In the genomic region with DNA sequence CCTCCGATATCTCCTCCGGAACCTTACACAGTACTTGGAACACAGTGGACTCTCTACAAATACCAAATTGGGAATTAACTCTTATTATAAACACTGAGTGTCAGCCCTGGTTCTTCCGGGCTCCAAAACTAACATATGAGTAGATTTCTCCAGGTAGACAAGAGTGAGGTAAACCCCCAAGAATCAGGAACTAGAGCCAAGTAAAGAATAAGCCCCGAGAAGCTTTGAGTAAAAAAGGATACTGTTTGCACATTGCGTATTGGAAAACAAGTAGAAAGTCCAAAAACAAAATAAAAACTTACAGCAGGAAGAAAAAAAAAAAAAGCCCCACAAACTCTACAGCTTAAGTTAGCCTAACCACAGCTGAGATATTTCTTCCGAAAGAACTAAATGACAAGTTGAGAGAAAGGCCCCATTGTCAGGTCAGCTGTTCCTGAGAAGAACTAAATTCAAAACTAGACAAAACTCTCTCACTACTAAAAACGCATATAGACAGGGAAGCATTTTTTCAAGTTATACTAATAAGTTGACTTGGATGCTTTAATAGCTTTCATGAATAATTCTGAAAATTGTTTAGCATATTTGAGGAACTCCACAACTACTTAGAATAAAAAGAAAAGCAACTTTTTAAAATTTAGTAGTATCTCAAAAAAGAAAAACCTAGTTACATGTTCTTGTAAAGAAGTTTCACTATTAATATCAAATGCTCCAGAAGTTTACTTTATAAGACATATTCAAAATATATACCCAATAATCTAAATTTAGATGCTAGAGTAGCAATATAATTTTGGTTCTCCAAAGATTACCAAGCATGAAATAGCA, we compare ENCODE assay signal across 11 cellular contexts. TPM values are rescaled to one million over a fixed set of nuclear protein-coding genes. Genes with fewer than 3 reads are reported as not detected.
DNase-seq lines count a peak whose midpoint lies in the region; ATAC-seq and TF ChIP-seq lines count a peak whose summit lies in the region.
"Had no signal": no experiment of that assay in that cellular context is flagged by ENCODE, and none has a peak within 500 bp of the region (broad histone marks: within the 10 kb centered on the region; RNA-seq: fewer than 3 reads in every experiment).

No MANE protein-coding gene starts in this region.

- no peaks in the 10 kb centered on the region for H3F3A ChIP-seq in SK-N-SH (replicated peaks; ENCODE audit: insufficient read depth)

- H3K4me3 ChIP-seq in SK-N-SH (ENCODE audit: low read depth in 2 of 2, low read length in 1 of 2), result no peak overlapping the region
- H3K4me3 ChIP-seq in sigmoid colon, result no peak overlapping the region

- no peaks in the 10 kb centered on the region for H3K27me3 ChIP-seq in SK-N-SH (ENCODE audit: insufficient read depth)
- no peaks in the 10 kb centered on the region for H3K27me3 ChIP-seq in sigmoid colon

- POLR2A ChIA-PET in SK-N-SH (lab: Yijun Ruan, JAX), result interaction anchor here (2.1 kb wide), 1 partner anchor 13 kb away, joined by 6 read pairs; no protein-coding TSS in a partner anchor

- TF ChIP-seq POLR2A in sigmoid colon (IDR thresholded peaks at IDR 0.05), result no peak

- no peaks in the 10 kb centered on the region for H3K9me2 ChIP-seq in SK-N-SH

- H4K20me1 ChIP-seq in SK-N-SH (ENCODE audit: insufficient read depth), result no peaks in the 10 kb centered on the region

- no peaks in the 10 kb centered on the region for H3K79me2 ChIP-seq in SK-N-SH (ENCODE audit: insufficient read depth)

- CTCF ChIA-PET in SK-N-SH (lab: Yijun Ruan, JAX), result interaction anchor here (1.1 to 2.2 kb wide), 5 partner anchors 13 to 128 kb away, joined by 3 to 8 read pairs (median 3); no protein-coding TSS in a partner anchor

- H3K9ac ChIP-seq in SK-N-SH, result no peak overlapping the region

- DNase-seq in SK-N-SH (no peak), RPMI7951 (ENCODE audit: low read depth) (peak; percentile 10), sigmoid colon (no peak), NCI-H524 treated with DMSO at 0.1 percent for 48 hours (lab: John Stamatoyannopoulos, UW) (no peak), GM03348 (ENCODE audit: low spot score) (no peak)
- DNase-seq in activated CD4-positive, alpha-beta T cell treated with anti-CD3 and anti-CD28 coated beads, Interleukin-2, amount 50 U/mL, for 48 hours, result no peak
- DNase-seq: activated naive CD4-positive, alpha-beta T cell treated with anti-CD3 and anti-CD28 coated beads, Interleukin-2, amount 50 U/mL, for 16 hours; NCI-H774 had no signal

- H3K27ac ChIP-seq in SK-N-SH (ENCODE audit: low read depth in 2 of 2, low read length in 1 of 2) (no peak overlapping the region), sigmoid colon (peak overlapping the region in 3 of 4 donors; percentile 13 to 82 (median 45))
- H3K27ac ChIP-seq: 22Rv1 had no signal

- no peaks in the 10 kb centered on the region for H3K9me3 ChIP-seq in SK-N-SH
- H3K9me3 ChIP-seq in sigmoid colon, result no peaks in the 10 kb centered on the region

- WGBS in SK-N-SH (ENCODE audit: low lambda C conversion rate), result 91% methylated on average over 7 of the region's 7 CpGs
- WGBS in sigmoid colon, 2 donors, result 75 to 86% methylated on average over 7 of the region's 7 CpGs

- ATAC-seq in SK-N-SH treated with all-trans-retinoic acid at 6 μM for 48 hours (no peak), GM21723 (IDR thresholded peaks at IDR 0.05; ENCODE audit: unreplicated experiment) (peak; percentile 45)

- no peak for TF ChIP-seq EP300 in SK-N-SH (IDR thresholded peaks at IDR 0.05; ENCODE audit: borderline replicate concordance in 1 of 2, low read depth in 1 of 2, low read length in 1 of 2)
- no peak for TF ChIP-seq EP300 in sigmoid colon (IDR thresholded peaks at IDR 0.05)

- TF ChIP-seq CTCF in SK-N-SH (IDR thresholded peaks at IDR 0.05), result no peak
- no peak for TF ChIP-seq CTCF in sigmoid colon (IDR thresholded peaks at IDR 0.05)

- H3K4me1 ChIP-seq in SK-N-SH (ENCODE audit: control insufficient read depth in 1 of 2, insufficient read depth in 2 of 2, low read depth in 1 of 2, low read length in 1 of 2) (peaks cover 0 to 3% of the 10 kb centered on the region in 2 experiments; a peak in 1 of 4 replicates), sigmoid colon (peaks cover 0 to 31% (median 20%) of the 10 kb centered on the region in 4 donors)

- H3K4me2 ChIP-seq in SK-N-SH, result no peak overlapping the region

- intact Hi-C loops in sigmoid colon (cut with DNase I), result loop anchor here (10.0 kb wide), 2 partner anchors 232 to 302 kb away; partner anchors contain the start of genes KCNG3 and MTA3

- H2AFZ ChIP-seq in SK-N-SH (ENCODE audit: low read depth), result peak overlapping the region; percentile 1; the same call in 1 of the 2 replicates

- no peak for TF ChIP-seq RAD21 in SK-N-SH (IDR thresholded peaks at IDR 0.05; ENCODE audit: low read length)

- H3K36me3 ChIP-seq in SK-N-SH (replicated peaks in 1 of 2; ENCODE audit: control insufficient read depth in 1 of 2, insufficient read depth in 2 of 2, low read length in 1 of 2) (no peaks in the 10 kb centered on the region), sigmoid colon (no peaks in the 10 kb centered on the region)

TF ChIP-seq in SK-N-SH, 30 proteins besides CTCF, POLR2A, EP300 and RAD21 (continues in another document):
- TF ChIP-seq, protein P1, sequence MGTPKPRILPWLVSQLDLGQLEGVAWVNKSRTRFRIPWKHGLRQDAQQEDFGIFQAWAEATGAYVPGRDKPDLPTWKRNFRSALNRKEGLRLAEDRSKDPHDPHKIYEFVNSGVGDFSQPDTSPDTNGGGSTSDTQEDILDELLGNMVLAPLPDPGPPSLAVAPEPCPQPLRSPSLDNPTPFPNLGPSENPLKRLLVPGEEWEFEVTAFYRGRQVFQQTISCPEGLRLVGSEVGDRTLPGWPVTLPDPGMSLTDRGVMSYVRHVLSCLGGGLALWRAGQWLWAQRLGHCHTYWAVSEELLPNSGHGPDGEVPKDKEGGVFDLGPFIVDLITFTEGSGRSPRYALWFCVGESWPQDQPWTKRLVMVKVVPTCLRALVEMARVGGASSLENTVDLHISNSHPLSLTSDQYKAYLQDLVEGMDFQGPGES (IDR thresholded peaks at IDR 0.05; ENCODE audit: low read depth, low read length), result no peak
- TF ChIP-seq MXI1 (IDR thresholded peaks at IDR 0.05; ENCODE audit: low read depth, low read length) (no peak), FOXJ3 (CRISPR knock-in tag; IDR thresholded peaks at IDR 0.05) (no peak), TCF12 (IDR thresholded peaks at IDR 0.05) (no peak), RXRA (IDR thresholded peaks at IDR 0.05; ENCODE audit: borderline replicate concordance, low read depth) (no peak)
- TF ChIP-seq, protein P2, sequence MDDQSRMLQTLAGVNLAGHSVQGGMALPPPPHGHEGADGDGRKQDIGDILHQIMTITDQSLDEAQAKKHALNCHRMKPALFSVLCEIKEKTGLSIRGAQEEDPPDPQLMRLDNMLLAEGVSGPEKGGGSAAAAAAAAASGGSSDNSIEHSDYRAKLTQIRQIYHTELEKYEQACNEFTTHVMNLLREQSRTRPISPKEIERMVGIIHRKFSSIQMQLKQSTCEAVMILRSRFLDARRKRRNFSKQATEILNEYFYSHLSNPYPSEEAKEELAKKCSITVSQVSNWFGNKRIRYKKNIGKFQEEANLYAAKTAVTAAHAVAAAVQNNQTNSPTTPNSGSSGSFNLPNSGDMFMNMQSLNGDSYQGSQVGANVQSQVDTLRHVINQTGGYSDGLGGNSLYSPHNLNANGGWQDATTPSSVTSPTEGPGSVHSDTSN (IDR thresholded peaks at IDR 0.05), result no peak

TF ChIP-seq in SK-N-SH treated with all-trans-retinoic acid at 6 μM for 48 hours, 23 proteins besides CTCF, POLR2A, EP300 and RAD21 (continues in another document):
- TF ChIP-seq, protein P3, sequence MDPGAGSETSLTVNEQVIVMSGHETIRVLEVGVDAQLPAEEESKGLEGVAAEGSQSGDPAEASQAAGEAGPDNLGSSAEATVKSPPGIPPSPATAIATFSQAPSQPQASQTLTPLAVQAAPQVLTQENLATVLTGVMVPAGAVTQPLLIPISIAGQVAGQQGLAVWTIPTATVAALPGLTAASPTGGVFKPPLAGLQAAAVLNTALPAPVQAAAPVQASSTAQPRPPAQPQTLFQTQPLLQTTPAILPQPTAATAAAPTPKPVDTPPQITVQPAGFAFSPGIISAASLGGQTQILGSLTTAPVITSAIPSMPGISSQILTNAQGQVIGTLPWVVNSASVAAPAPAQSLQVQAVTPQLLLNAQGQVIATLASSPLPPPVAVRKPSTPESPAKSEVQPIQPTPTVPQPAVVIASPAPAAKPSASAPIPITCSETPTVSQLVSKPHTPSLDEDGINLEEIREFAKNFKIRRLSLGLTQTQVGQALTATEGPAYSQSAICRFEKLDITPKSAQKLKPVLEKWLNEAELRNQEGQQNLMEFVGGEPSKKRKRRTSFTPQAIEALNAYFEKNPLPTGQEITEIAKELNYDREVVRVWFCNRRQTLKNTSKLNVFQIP (CRISPR knock-in tag; IDR thresholded peaks at IDR 0.05; ENCODE audit: borderline replicate concordance, low read depth), result no peak
- TF ChIP-seq PATZ1 (CRISPR knock-in tag; IDR thresholded peaks at IDR 0.05; ENCODE audit: borderline replicate concordance) (no peak), ZFP30 (CRISPR knock-in tag; IDR thresholded peaks at IDR 0.05) (no peak), ARNTL (CRISPR knock-in tag; IDR thresholded peaks at IDR 0.05; ENCODE audit: borderline replicate concordance, low read depth) (no peak)

RNA-seq across cellular contexts. Expression of gene HAAO, which starts 4.3 kb away (rescaled TPM):
- polyA plus RNA-seq in SK-N-SH (2012; rRNA removed), result not detected in 2 replicates
- not detected in 2 replicates for polyA plus RNA-seq in SK-N-SH (2012; cell fraction: cytosol; rRNA removed)
- polyA plus RNA-seq in SK-N-SH (2012; cell fraction: nucleus; rRNA removed), result not detected in 2 replicates
- not detected in 2 replicates for total RNA-seq in RPMI7951 (2014; rRNA removed; shearing (Covaris generic))
- 1 to 10 TPM; 2.5 to 5.6 (median 3.5) TPM for total RNA-seq in sigmoid colon
- 10 to 100 TPM in 2 of 3 donors, 1 to 10 TPM in 1; 8.3 to 37.9 (median 12.6) TPM for polyA plus RNA-seq in sigmoid colon

RNA-seq across cellular contexts. Expression of gene OXER1, which starts 32.7 kb away (rescaled TPM):
- not detected in 2 replicates for polyA plus RNA-seq in SK-N-SH (2012; rRNA removed)
- polyA plus RNA-seq in SK-N-SH (2012; cell fraction: cytosol; rRNA removed), result not detected in 2 replicates
- polyA plus RNA-seq in SK-N-SH (2012; cell fraction: nucleus; rRNA removed), result 0.04 TPM in 1 of 2 replicates, not detected in the other
- total RNA-seq in RPMI7951 (2014; rRNA removed; shearing (Covaris generic)), result not detected in 2 replicates
- 1 to 10 TPM in 1 of 4 donors, under 1 TPM in 3; 0.33 to 2.6 (median 0.59) TPM for total RNA-seq in sigmoid colon
- 1 to 10 TPM in 2 of 3 donors, not detected in 1; 1.8 to 3.0 TPM for polyA plus RNA-seq in sigmoid colon

Comparison
In these comparisons a context has a peak if more than half of its experiments do, and no peak if none do; other contexts are left out.
1. H3K27ac ChIP-seq: peak in sigmoid colon (3 of 4); none in SK-N-SH (0 of 2).